Comparison of ENCODE assay signal across 19 cellular contexts in genomic region chr10:104527013-104527412, GRCh38.
DNase-seq lines count a peak whose midpoint lies in the region; ATAC-seq and TF ChIP-seq lines count a peak whose summit lies in the region.
"Had no signal": no experiment of that assay in that cellular context is flagged by ENCODE, and none has a peak within 500 bp of the region (broad histone marks: within the 10 kb centered on the region; RNA-seq: fewer than 3 reads in every experiment).

No MANE protein-coding gene starts in this region.

- no peaks in the 10 kb centered on the region for H3K4me1 Mint-ChIP-seq in activated T-cell treated with anti-CD3 and anti-CD28 coated beads, Interleukin-2, amount 50 U/mL, for 4 hours (ENCODE audit: low read depth)
- H3K4me1 Mint-ChIP-seq: CD4-positive, CD25-positive, alpha-beta regulatory T cell; CD8-positive, alpha-beta memory T cell had no signal

- no peaks in the 10 kb centered on the region for H3K4me1 ChIP-seq in foreskin keratinocyte
- H3K4me1 ChIP-seq: BE2C, HAP-1 had no signal

- H3K27me3 ChIP-seq in foreskin keratinocyte = peaks cover 11% of the 10 kb centered on the region
- H3K27me3 ChIP-seq: BE2C had no signal

- H3K27ac ChIP-seq in foreskin keratinocyte = no peak overlapping the region
- H3K27ac ChIP-seq: GM23248 had no signal

- no peak overlapping the region for H3K4me3 Mint-ChIP-seq in activated T-cell treated with anti-CD3 and anti-CD28 coated beads, Interleukin-2, amount 50 U/mL, for 4 hours
- H3K4me3 Mint-ChIP-seq: CD4-positive, CD25-positive, alpha-beta regulatory T cell; CD8-positive, alpha-beta memory T cell had no signal

- peak; percentile 27 to 61 for ATAC-seq in activated T-cell treated with anti-CD3 and anti-CD28 coated beads, Interleukin-2, amount 50 U/mL, for 4 hours
- ATAC-seq in foreskin keratinocyte = peak; percentile 14
- ATAC-seq: GM12878 had no signal

- no peak for DNase-seq in activated T-cell treated with anti-CD3 and anti-CD28 coated beads, Interleukin-2, amount 50 U/mL, for 4 hours
- DNase-seq in activated T-cell treated with anti-CD3 and anti-CD28 coated beads, Interleukin-2, amount 50 U/mL, for 48 hours = no peak
- DNase-seq in stimulated activated CD4-positive, alpha-beta T cell treated with anti-CD3 and anti-CD28 coated beads, Interleukin-4, amount 100 ng/mL, for 24 hours = peak; percentile 9
- DNase-seq in stimulated activated CD4-positive, alpha-beta T cell treated with anti-CD3 and anti-CD28 coated beads, Interleukin-4, amount 100 ng/mL, for 4 hours = no peak
- DNase-seq in foreskin keratinocyte (peak in 1 of 2 donors; percentile 3), cerebellar cortex (ENCODE audit: low spot score) (no peak)
- DNase-seq: ACHN; BE2C; C1 segment of cervical spinal cord; CD4-positive, CD25-positive, alpha-beta regulatory T cell; CD8-positive, alpha-beta memory T cell; COR-L47; DMS 273 treated with DMSO at 0.1 percent for 48 hours; DMS53; DND-41; EL; GM23248 had no signal

- no peaks in the 10 kb centered on the region for H3K9me3 Mint-ChIP-seq in activated T-cell treated with anti-CD3 and anti-CD28 coated beads, Interleukin-2, amount 50 U/mL, for 4 hours

- peaks cover 5% of the 10 kb centered on the region for H3K27me3 Mint-ChIP-seq in activated T-cell treated with anti-CD3 and anti-CD28 coated beads, Interleukin-2, amount 50 U/mL, for 4 hours (ENCODE audit: low read depth)

- no peak for TF ChIP-seq CTCF in foreskin keratinocyte (conservative IDR thresholded peaks at IDR 0.05)

- H3K36me3 Mint-ChIP-seq in activated T-cell treated with anti-CD3 and anti-CD28 coated beads, Interleukin-2, amount 50 U/mL, for 4 hours (ENCODE audit: insufficient read depth) = no peaks in the 10 kb centered on the region
- H3K36me3 Mint-ChIP-seq: CD4-positive, CD25-positive, alpha-beta regulatory T cell; CD8-positive, alpha-beta memory T cell had no signal
